Comparison of ENCODE assay signal across 8 cellular contexts in the genomic region with DNA sequence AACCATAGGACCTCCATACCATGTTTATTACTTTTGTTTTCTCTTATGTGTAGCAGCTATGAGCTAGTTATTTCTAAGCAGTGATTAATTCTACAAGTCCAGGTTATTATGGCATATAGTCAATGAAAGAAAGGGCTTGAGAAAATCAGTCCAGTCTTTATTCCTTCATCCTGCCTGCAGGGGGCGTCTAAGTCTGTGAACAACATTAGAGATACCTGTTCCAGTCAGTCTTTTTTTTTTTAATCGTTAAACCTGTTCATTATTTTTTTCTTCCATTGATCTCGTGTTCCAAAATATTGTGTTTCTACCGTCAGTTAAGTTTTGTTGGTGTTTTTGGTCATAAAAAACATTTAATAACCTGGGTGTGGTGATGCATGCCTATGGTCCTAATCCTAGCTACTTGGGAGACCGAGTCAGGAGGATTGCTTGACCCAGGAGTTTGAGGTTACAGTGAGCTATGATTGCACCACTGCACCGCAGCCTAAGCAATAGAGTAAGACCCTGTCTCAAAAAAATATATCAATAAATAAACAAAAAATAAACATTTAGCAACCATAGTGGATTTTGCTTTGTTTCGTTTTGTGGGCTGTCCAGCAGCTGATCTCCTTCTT. TPM values are rescaled to one million over a fixed set of nuclear protein-coding genes. Genes with fewer than 3 reads are reported as not detected.
DNase-seq lines count a peak whose midpoint lies in the region; ATAC-seq lines count a peak whose summit lies in the region.

No MANE protein-coding gene starts in this region.

- H3K4me1 ChIP-seq in right cardiac atrium (ENCODE audit: control insufficient read depth, insufficient read depth, low read length), result no peaks in the 10 kb centered on the region

- DNase-seq in GDM1 (lab: John Stamatoyannopoulos, UW) (peak; percentile 43), MV-4-11 (lab: John Stamatoyannopoulos, UW) (peak; percentile 40), SKM-1 (lab: John Stamatoyannopoulos, UW; ENCODE audit: unreplicated experiment) (peak; percentile 49), right cardiac atrium (peak in 2 of 3 donors; percentile 47 to 66)
- DNase-seq in activated naive CD4-positive, alpha-beta T cell treated with anti-CD3 and anti-CD28 coated beads, Interleukin-2, amount 50 U/mL, for 16 hours, result peak; percentile 83
- peak; percentile 75 for DNase-seq in stimulated activated CD4-positive, alpha-beta T cell treated with anti-CD3 and anti-CD28 coated beads, Interleukin-12 subunit alpha, Interleukin-12 subunit beta, amount 100 ng/mL, for 4 hours

- no peaks in the 10 kb centered on the region for H3K9me3 ChIP-seq in right cardiac atrium (ENCODE audit: control insufficient read depth, low read length)

- H3K27ac ChIP-seq in right cardiac atrium (ENCODE audit: low read length), result no peak overlapping the region

- intact Hi-C loops in right cardiac atrium (cut with DNase I), result loop anchor here in 1 of 4 donors (5.0 kb wide), 1 partner anchor 327 kb away; no protein-coding TSS in a partner anchor

- no peak overlapping the region for H3K4me3 ChIP-seq in right cardiac atrium (ENCODE audit: low read length)

- WGBS in right cardiac atrium, result 47% methylated on average over 7 of the region's 7 CpGs

- no peaks in the 10 kb centered on the region for H3K27me3 ChIP-seq in right cardiac atrium (ENCODE audit: control insufficient read depth, insufficient read depth)

- ATAC-seq in right cardiac atrium, result no peak
- no peak for ATAC-seq in HG02623 (IDR thresholded peaks at IDR 0.05; ENCODE audit: unreplicated experiment)
- ATAC-seq in HG03139 (IDR thresholded peaks at IDR 0.05; ENCODE audit: unreplicated experiment), result no peak

RNA-seq across cellular contexts. Expression of gene CD2, which starts 29.4 kb away (rescaled TPM):
- total RNA-seq in right cardiac atrium, result 1 to 10 TPM in 2 of 4 donors, under 1 TPM in 2; 0.92 to 2.6 (median 1.5) TPM
- polyA plus RNA-seq in right cardiac atrium, result 0.59 TPM

RNA-seq across cellular contexts. Expression of gene IGSF3, which starts 57.3 kb away (rescaled TPM):
- 10 to 100 TPM; 11.7 to 15.5 (median 13.3) TPM for total RNA-seq in right cardiac atrium
- 5.0 TPM for polyA plus RNA-seq in right cardiac atrium
